1 cellular context compared by ENCODE assay signal in genomic region chr1:165910764-165911421, GRCh38.
A peak's percentile ranks its signal among the peaks of the same experiment; 100 is the strongest.
TF ChIP-seq lines count a peak whose summit lies in the region.

No MANE protein-coding gene starts in this region.

TF ChIP-seq in HepG2, 621 proteins besides CTCF, POLR2A, EP300 and RAD21 (continued from another document and continues in another):
- TF ChIP-seq, protein P1, sequence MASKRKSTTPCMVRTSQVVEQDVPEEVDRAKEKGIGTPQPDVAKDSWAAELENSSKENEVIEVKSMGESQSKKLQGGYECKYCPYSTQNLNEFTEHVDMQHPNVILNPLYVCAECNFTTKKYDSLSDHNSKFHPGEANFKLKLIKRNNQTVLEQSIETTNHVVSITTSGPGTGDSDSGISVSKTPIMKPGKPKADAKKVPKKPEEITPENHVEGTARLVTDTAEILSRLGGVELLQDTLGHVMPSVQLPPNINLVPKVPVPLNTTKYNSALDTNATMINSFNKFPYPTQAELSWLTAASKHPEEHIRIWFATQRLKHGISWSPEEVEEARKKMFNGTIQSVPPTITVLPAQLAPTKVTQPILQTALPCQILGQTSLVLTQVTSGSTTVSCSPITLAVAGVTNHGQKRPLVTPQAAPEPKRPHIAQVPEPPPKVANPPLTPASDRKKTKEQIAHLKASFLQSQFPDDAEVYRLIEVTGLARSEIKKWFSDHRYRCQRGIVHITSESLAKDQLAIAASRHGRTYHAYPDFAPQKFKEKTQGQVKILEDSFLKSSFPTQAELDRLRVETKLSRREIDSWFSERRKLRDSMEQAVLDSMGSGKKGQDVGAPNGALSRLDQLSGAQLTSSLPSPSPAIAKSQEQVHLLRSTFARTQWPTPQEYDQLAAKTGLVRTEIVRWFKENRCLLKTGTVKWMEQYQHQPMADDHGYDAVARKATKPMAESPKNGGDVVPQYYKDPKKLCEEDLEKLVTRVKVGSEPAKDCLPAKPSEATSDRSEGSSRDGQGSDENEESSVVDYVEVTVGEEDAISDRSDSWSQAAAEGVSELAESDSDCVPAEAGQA (IDR thresholded peaks at IDR 0.05; ENCODE audit: low read depth) = no peak
- TF ChIP-seq, protein P1 (CRISPR knock-in tag; IDR thresholded peaks at IDR 0.05; ENCODE audit: borderline replicate concordance) = no peak
- TF ChIP-seq ZBTB7B (CRISPR knock-in tag; IDR thresholded peaks at IDR 0.05) (peak; percentile 37; the same call in 1 of the 2 replicates), FLYWCH1 (CRISPR knock-in tag; IDR thresholded peaks at IDR 0.05) (no peak), ATRX (CRISPR knock-in tag; IDR thresholded peaks at IDR 0.05; ENCODE audit: borderline replicate concordance) (no peak), TCF12 (IDR thresholded peaks at IDR 0.05) (no peak), TCF12 (CRISPR knock-in tag; IDR thresholded peaks at IDR 0.05) (no peak), GLMP (CRISPR knock-in tag; IDR thresholded peaks at IDR 0.05; ENCODE audit: borderline replicate concordance) (no peak), HOXA7 (CRISPR knock-in tag; IDR thresholded peaks at IDR 0.05) (no peak), HNRNPK (IDR thresholded peaks at IDR 0.05; ENCODE audit: low read depth, low read length, poor library complexity, severe bottlenecking) (no peak), KLF6 (CRISPR knock-in tag; IDR thresholded peaks at IDR 0.05) (no peak), DMAP1 (CRISPR knock-in tag; IDR thresholded peaks at IDR 0.05) (peak; percentile 65; the same call in 1 of the 2 replicates), RFXAP (CRISPR knock-in tag; IDR thresholded peaks at IDR 0.05; ENCODE audit: borderline replicate concordance) (peak; percentile 77), ZNF337 (CRISPR knock-in tag; IDR thresholded peaks at IDR 0.05; ENCODE audit: borderline replicate concordance, low read depth) (no peak), RFX5 (IDR thresholded peaks at IDR 0.05; ENCODE audit: low read depth, low read length) (no peak), PAX8 (CRISPR knock-in tag; IDR thresholded peaks at IDR 0.05; ENCODE audit: borderline replicate concordance) (no peak), ZFX (CRISPR knock-in tag; IDR thresholded peaks at IDR 0.05; ENCODE audit: low read depth) (peak; percentile 71), ADNP (CRISPR knock-in tag; IDR thresholded peaks at IDR 0.05) (no peak), HMG20B (CRISPR knock-in tag; conservative IDR thresholded peaks at IDR 0.05) (no peak; the same call in 1 of the 2 replicates), KDM5A (IDR thresholded peaks at IDR 0.05; ENCODE audit: borderline replicate concordance, low read length) (no peak), RFX1 (IDR thresholded peaks at IDR 0.05) (no peak), KAT8 (CRISPR knock-in tag; IDR thresholded peaks at IDR 0.05) (peak; percentile 67), ZNF18 (CRISPR knock-in tag; IDR thresholded peaks at IDR 0.05; ENCODE audit: insufficient replicate concordance) (peak; percentile 33), CEBPB (IDR thresholded peaks at IDR 0.05; ENCODE audit: borderline replicate concordance, low read depth, low read length) (peak; percentile 55; the same call in 1 of the 2 replicates), EZH2 (conservative IDR thresholded peaks at IDR 0.05; ENCODE audit: low read depth, low read length) (no peak), MXD1 (CRISPR knock-in tag; IDR thresholded peaks at IDR 0.05) (no peak), ZNF790 (CRISPR knock-in tag; IDR thresholded peaks at IDR 0.05; ENCODE audit: borderline replicate concordance) (no peak), HMGXB4 (CRISPR knock-in tag; IDR thresholded peaks at IDR 0.05; ENCODE audit: borderline replicate concordance in 1 of 2, low read depth in 1 of 2) (peak in 1 of 2 experiments; percentile 26; a peak in 1 of 4 replicates), SMAD9 (CRISPR knock-in tag; IDR thresholded peaks at IDR 0.05) (no peak), ZNF33A (CRISPR knock-in tag; IDR thresholded peaks at IDR 0.05; ENCODE audit: borderline replicate concordance) (no peak), HCFC1 (IDR thresholded peaks at IDR 0.05; ENCODE audit: low read depth, low read length) (no peak), GFI1 (CRISPR knock-in tag; IDR thresholded peaks at IDR 0.05; ENCODE audit: borderline replicate concordance) (peak; percentile 84), ZNF574 (CRISPR knock-in tag; IDR thresholded peaks at IDR 0.05) (peak; percentile 76), ZNF367 (CRISPR knock-in tag; IDR thresholded peaks at IDR 0.05; ENCODE audit: borderline replicate concordance) (0 out of 2 replicates have a peak, but pooled peaks have one; percentile 30), ATF6 (CRISPR knock-in tag; conservative IDR thresholded peaks at IDR 0.05) (no peak), KMT2B (CRISPR knock-in tag; IDR thresholded peaks at IDR 0.05) (no peak), ATM (IDR thresholded peaks at IDR 0.05; ENCODE audit: borderline replicate concordance) (no peak)
- TF ChIP-seq, protein P2, sequence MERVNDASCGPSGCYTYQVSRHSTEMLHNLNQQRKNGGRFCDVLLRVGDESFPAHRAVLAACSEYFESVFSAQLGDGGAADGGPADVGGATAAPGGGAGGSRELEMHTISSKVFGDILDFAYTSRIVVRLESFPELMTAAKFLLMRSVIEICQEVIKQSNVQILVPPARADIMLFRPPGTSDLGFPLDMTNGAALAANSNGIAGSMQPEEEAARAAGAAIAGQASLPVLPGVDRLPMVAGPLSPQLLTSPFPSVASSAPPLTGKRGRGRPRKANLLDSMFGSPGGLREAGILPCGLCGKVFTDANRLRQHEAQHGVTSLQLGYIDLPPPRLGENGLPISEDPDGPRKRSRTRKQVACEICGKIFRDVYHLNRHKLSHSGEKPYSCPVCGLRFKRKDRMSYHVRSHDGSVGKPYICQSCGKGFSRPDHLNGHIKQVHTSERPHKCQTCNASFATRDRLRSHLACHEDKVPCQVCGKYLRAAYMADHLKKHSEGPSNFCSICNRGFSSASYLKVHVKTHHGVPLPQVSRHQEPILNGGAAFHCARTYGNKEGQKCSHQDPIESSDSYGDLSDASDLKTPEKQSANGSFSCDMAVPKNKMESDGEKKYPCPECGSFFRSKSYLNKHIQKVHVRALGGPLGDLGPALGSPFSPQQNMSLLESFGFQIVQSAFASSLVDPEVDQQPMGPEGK (CRISPR knock-in tag; IDR thresholded peaks at IDR 0.05) = peak; percentile 85
- TF ChIP-seq, protein P3, sequence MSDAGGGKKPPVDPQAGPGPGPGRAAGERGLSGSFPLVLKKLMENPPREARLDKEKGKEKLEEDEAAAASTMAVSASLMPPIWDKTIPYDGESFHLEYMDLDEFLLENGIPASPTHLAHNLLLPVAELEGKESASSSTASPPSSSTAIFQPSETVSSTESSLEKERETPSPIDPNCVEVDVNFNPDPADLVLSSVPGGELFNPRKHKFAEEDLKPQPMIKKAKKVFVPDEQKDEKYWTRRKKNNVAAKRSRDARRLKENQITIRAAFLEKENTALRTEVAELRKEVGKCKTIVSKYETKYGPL (CRISPR knock-in tag; IDR thresholded peaks at IDR 0.05) = no peak
- TF ChIP-seq, protein P4, sequence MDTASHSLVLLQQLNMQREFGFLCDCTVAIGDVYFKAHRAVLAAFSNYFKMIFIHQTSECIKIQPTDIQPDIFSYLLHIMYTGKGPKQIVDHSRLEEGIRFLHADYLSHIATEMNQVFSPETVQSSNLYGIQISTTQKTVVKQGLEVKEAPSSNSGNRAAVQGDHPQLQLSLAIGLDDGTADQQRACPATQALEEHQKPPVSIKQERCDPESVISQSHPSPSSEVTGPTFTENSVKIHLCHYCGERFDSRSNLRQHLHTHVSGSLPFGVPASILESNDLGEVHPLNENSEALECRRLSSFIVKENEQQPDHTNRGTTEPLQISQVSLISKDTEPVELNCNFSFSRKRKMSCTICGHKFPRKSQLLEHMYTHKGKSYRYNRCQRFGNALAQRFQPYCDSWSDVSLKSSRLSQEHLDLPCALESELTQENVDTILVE (CRISPR knock-in tag; IDR thresholded peaks at IDR 0.05) = no peak; the same call in none of the 2 replicates
